8 cellular contexts compared by ENCODE assay signal in the genomic region with DNA sequence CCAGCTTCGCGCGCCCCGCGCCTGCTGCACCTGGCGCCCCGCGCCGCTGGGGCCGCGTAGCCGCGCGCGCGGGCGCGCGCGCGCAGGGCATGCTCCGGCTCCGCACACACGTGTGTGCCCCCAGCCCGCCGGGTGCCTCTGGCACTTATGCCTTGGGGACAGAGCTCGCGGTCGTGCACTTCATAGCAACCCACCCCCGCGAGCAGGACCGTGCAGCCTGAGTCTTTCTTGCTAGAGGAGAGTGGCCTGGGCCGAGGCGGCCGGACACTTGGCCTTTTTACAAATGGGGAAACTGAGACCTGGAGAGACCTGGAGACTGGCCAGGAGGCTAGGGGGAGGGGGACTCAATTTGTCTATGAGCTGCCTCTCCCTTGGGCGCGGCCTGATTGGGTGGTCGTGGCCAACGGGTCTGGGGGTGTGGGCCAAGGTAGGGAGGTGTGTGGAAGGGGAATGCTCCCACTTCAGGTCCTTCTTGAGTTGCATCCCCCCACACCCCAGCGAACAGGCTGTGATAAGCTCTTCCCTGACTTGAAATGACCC. TPM values are rescaled to one million over a fixed set of nuclear protein-coding genes. Genes with fewer than 3 reads are reported as not detected.
A peak's percentile ranks its signal among the peaks of the same experiment; 100 is the strongest.
DNase-seq lines count a peak whose midpoint lies in the region; ATAC-seq and TF ChIP-seq lines count a peak whose summit lies in the region.

No MANE protein-coding gene starts in this region.

- H3K27me3 ChIP-seq in iPS DF 6.9 (ENCODE audit: control insufficient read depth, insufficient read depth, low read length), result no peaks in the 10 kb centered on the region

- no peaks in the 10 kb centered on the region; the same call in 1 of the 2 replicates for H3K36me3 ChIP-seq in iPS DF 6.9 (ENCODE audit: control insufficient read depth, insufficient read depth, low read length)

- no peaks in the 10 kb centered on the region for H3K9me3 ChIP-seq in iPS DF 6.9 (ENCODE audit: control insufficient read depth, insufficient read depth, low read length)

- H3K4me1 ChIP-seq in iPS DF 6.9 (ENCODE audit: control insufficient read depth, insufficient read depth, low read length), result peaks cover 8% of the 10 kb centered on the region

- DNase-seq in NCI-H82 (lab: John Stamatoyannopoulos, UW) (peak; percentile 43), NCI-H82 treated with DMSO at 0.1 percent for 48 hours (lab: John Stamatoyannopoulos, UW; ENCODE audit: unreplicated experiment) (no peak), iPS DF 6.9 (ENCODE audit: low read depth, low spot score) (no peak), GF-D8 (lab: John Stamatoyannopoulos, UW) (no peak), GM13977 (ENCODE audit: low spot score) (no peak)
- no peak for DNase-seq in activated T-helper 2 cell treated with anti-CD3 and anti-CD28 coated beads, Interferon-gamma antibody, Interleukin-2, Interleukin-4, amounts not matched to agents 10 μg/mL and 5 μg/mL and 100 μg/mL, durations not matched to agents 14 hours and 24 hours and 36 hours (ENCODE audit: low spot score)

- H3K27ac ChIP-seq in iPS DF 6.9 (ENCODE audit: low read length), result no peak overlapping the region

- no peak for TF ChIP-seq CTCF in GM13977 (IDR thresholded peaks at IDR 0.05; ENCODE audit: extremely low read depth, insufficient read depth, missing control alignments)

- no CpG with 5 or more reads among the region's 40 CpGs for WGBS in iPS DF 6.9 (ENCODE audit: insufficient coverage, insufficient read length)

- peaks cover 37% of the 10 kb centered on the region for H3K4me1 Mint-ChIP-seq in activated T-helper 2 cell treated with anti-CD3 and anti-CD28 coated beads, Interferon-gamma antibody, Interleukin-2, Interleukin-4, amounts not matched to agents 10 μg/mL and 5 μg/mL and 100 μg/mL, durations not matched to agents 14 hours and 24 hours and 36 hours (ENCODE audit: low read depth)
- H3K4me1 Mint-ChIP-seq in stimulated activated memory B cell treated with anti-CD40 and anti-IgM and Interleukin-4, amounts not matched to agents 10 μg/mL and 1 μg/mL and 100 μg/mL, for 72 hours, result peaks cover 64% of the 10 kb centered on the region

- ATAC-seq in HG03103 (IDR thresholded peaks at IDR 0.05; ENCODE audit: low read depth, unreplicated experiment), result peak; percentile 1
- peak; percentile 10 for ATAC-seq in stimulated activated memory B cell treated with anti-CD40 and anti-IgM and Interleukin-4, amounts not matched to agents 10 μg/mL and 1 μg/mL and 100 μg/mL, for 72 hours

- peak overlapping the region; percentile 58 for H3K27ac Mint-ChIP-seq in activated T-helper 2 cell treated with anti-CD3 and anti-CD28 coated beads, Interferon-gamma antibody, Interleukin-2, Interleukin-4, amounts not matched to agents 10 μg/mL and 5 μg/mL and 100 μg/mL, durations not matched to agents 14 hours and 24 hours and 36 hours
- H3K27ac Mint-ChIP-seq in stimulated activated memory B cell treated with anti-CD40 and anti-IgM and Interleukin-4, amounts not matched to agents 10 μg/mL and 1 μg/mL and 100 μg/mL, for 72 hours, result peak overlapping the region; percentile 98

- H3K9me3 Mint-ChIP-seq in activated T-helper 2 cell treated with anti-CD3 and anti-CD28 coated beads, Interferon-gamma antibody, Interleukin-2, Interleukin-4, amounts not matched to agents 10 μg/mL and 5 μg/mL and 100 μg/mL, durations not matched to agents 14 hours and 24 hours and 36 hours, result no peaks in the 10 kb centered on the region
- H3K9me3 Mint-ChIP-seq in stimulated activated memory B cell treated with anti-CD40 and anti-IgM and Interleukin-4, amounts not matched to agents 10 μg/mL and 1 μg/mL and 100 μg/mL, for 72 hours, result no peaks in the 10 kb centered on the region

- intact Hi-C loops in activated T-helper 2 cell treated with anti-CD3 and anti-CD28 coated beads, Interferon-gamma antibody, Interleukin-2, Interleukin-4, amounts not matched to agents 10 μg/mL and 5 μg/mL and 100 μg/mL, durations not matched to agents 14 hours and 24 hours and 36 hours (cut with micrococcal nuclease), result loop anchor here (1.0 to 5.0 kb wide), 3 partner anchors 7 to 1107 kb away; a partner anchor contains a TSS

- no peaks in the 10 kb centered on the region for H3K27me3 Mint-ChIP-seq in activated T-helper 2 cell treated with anti-CD3 and anti-CD28 coated beads, Interferon-gamma antibody, Interleukin-2, Interleukin-4, amounts not matched to agents 10 μg/mL and 5 μg/mL and 100 μg/mL, durations not matched to agents 14 hours and 24 hours and 36 hours (ENCODE audit: low read depth)
- no peaks in the 10 kb centered on the region for H3K27me3 Mint-ChIP-seq in stimulated activated memory B cell treated with anti-CD40 and anti-IgM and Interleukin-4, amounts not matched to agents 10 μg/mL and 1 μg/mL and 100 μg/mL, for 72 hours

- peak overlapping the region; percentile 86 for H3K4me3 Mint-ChIP-seq in activated T-helper 2 cell treated with anti-CD3 and anti-CD28 coated beads, Interferon-gamma antibody, Interleukin-2, Interleukin-4, amounts not matched to agents 10 μg/mL and 5 μg/mL and 100 μg/mL, durations not matched to agents 14 hours and 24 hours and 36 hours (ENCODE audit: low read depth)
- H3K4me3 Mint-ChIP-seq in stimulated activated memory B cell treated with anti-CD40 and anti-IgM and Interleukin-4, amounts not matched to agents 10 μg/mL and 1 μg/mL and 100 μg/mL, for 72 hours, result peak overlapping the region; percentile 88

- H3K36me3 Mint-ChIP-seq in activated T-helper 2 cell treated with anti-CD3 and anti-CD28 coated beads, Interferon-gamma antibody, Interleukin-2, Interleukin-4, amounts not matched to agents 10 μg/mL and 5 μg/mL and 100 μg/mL, durations not matched to agents 14 hours and 24 hours and 36 hours (ENCODE audit: low read depth), result peaks cover 19% of the 10 kb centered on the region
- H3K36me3 Mint-ChIP-seq in stimulated activated memory B cell treated with anti-CD40 and anti-IgM and Interleukin-4, amounts not matched to agents 10 μg/mL and 1 μg/mL and 100 μg/mL, for 72 hours, result peaks cover 15% of the 10 kb centered on the region

- H3K4me3 ChIP-seq in iPS DF 6.9 (ENCODE audit: low read length), result peak overlapping the region; percentile 66

- in situ Hi-C loops in GM13977 (cut with MboI; ENCODE audit: low pct_unique_long_range_greater_than_20kb, low sequenced_read_pairs, unreplicated experiment), result no loop called here

RNA-seq across cellular contexts. Expression of a gene that starts 0.6 kb away (rescaled TPM):
- 120 and 129 TPM in 2 replicates for total RNA-seq in activated T-helper 2 cell treated with anti-CD3 and anti-CD28 coated beads, Interferon-gamma antibody, Interleukin-2, Interleukin-4, amounts not matched to agents 10 μg/mL and 5 μg/mL and 100 μg/mL, durations not matched to agents 14 hours and 24 hours and 36 hours

RNA-seq across cellular contexts. Expression of a gene that starts 3.5 kb away (rescaled TPM):
- 65.3 and 69.2 TPM in 2 replicates for total RNA-seq in activated T-helper 2 cell treated with anti-CD3 and anti-CD28 coated beads, Interferon-gamma antibody, Interleukin-2, Interleukin-4, amounts not matched to agents 10 μg/mL and 5 μg/mL and 100 μg/mL, durations not matched to agents 14 hours and 24 hours and 36 hours
